In the genomic region with DNA sequence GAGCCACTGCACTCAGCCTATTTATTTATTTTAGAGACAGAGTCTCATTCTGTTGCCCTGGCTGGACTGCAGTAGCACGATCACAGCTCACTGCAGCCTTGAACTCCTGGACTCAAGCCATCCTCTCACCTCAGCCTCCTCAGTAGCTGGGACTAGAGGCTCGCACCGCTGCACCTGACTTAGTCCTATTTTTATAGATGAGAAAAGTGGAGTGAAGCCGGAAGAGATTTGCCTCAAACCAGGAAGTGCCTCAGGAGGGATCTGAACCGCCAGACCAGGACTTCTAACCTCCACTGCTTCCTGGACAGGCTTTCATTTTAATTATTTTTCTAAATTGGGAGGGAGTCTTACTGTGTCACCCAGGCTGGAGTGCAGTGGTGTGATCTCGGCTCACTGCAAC, we compare ENCODE assay signal across 10 cellular contexts. TPM values are rescaled to one million over a fixed set of nuclear protein-coding genes. Genes with fewer than 3 reads are reported as not detected.
A peak's percentile ranks its signal among the peaks of the same experiment; 100 is the strongest.
DNase-seq lines count a peak whose midpoint lies in the region; ATAC-seq, FAIRE-seq and TF ChIP-seq lines count a peak whose summit lies in the region.
"Had no signal": no experiment of that assay in that cellular context is flagged by ENCODE, and none has a peak within 500 bp of the region (broad histone marks: within the 10 kb centered on the region; RNA-seq: fewer than 3 reads in every experiment).

No MANE protein-coding gene starts in this region.

- SMC1A ChIA-PET in GM12878 (lab: Charles Lee; ENCODE audit: uncharacterized antibody, unreplicated experiment) = interaction anchor here (1.0 to 12.4 kb wide), 9 partner anchors 9 to 65 kb away, joined by 3 to 285 read pairs (median 4); partner anchors contain the start of genes CLIP2 and LAT2

- BruUV-seq in GM12878 (replicated peaks; lab: Mats Ljungman, UMichigan) = no TSS peak

- H3K4me3 Mint-ChIP-seq in HFFc6 = no peak overlapping the region
- no peak overlapping the region for H3K4me3 Mint-ChIP-seq in CD4-positive, alpha-beta T cell
- H3K4me3 Mint-ChIP-seq: activated naive CD4-positive, alpha-beta T cell treated with anti-CD3 and anti-CD28 coated beads for 36 hours had no signal

- H3K9ac ChIP-seq in GM12878 (ENCODE audit: control insufficient read depth, insufficient read depth, low read length) (peak overlapping the region; percentile 64), muscle layer of colon (ENCODE audit: low read length) (no peak overlapping the region)

- WGBS in GM12878 (ENCODE audit: insufficient coverage, insufficient replicate concordance, low lambda C conversion rate, missing lambda C conversion rate) = 1% methylated on average over 6 of the region's 6 CpGs
- WGBS in pancreas, 2 donors = 73 to 78% methylated on average over 6 of the region's 6 CpGs

- intact Hi-C loops in GM12878 (cut with micrococcal nuclease; ENCODE audit: unreplicated experiment) = loop anchor here (1.0 to 5.0 kb wide), 5 partner anchors 13 to 55 kb away; partner anchors contain the start of genes CLIP2 and RFC2
- intact Hi-C loops in pancreas (cut with DNase I) = no loop called here
- intact Hi-C loops in CD4-positive, alpha-beta T cell (cut with DNase I, micrococcal nuclease) = loop anchor here in 1 of 2 experiments (10.0 kb wide), 1 partner anchor 67 kb away; no protein-coding TSS in a partner anchor

- TF ChIP-seq POLR2A in GM12878 (IDR thresholded peaks at IDR 0.05; ENCODE audit: low read depth, low read length) = no peak

- H3K4me1 Mint-ChIP-seq in HFFc6 (ENCODE audit: low read depth) = peaks cover 30% of the 10 kb centered on the region
- peaks cover 8% of the 10 kb centered on the region for H3K4me1 Mint-ChIP-seq in CD4-positive, alpha-beta T cell (ENCODE audit: low read depth)

- H3K79me2 ChIP-seq in GM12878 (ENCODE audit: control insufficient read depth, insufficient read depth, low read length) = no peaks in the 10 kb centered on the region

- H3K27me3 ChIP-seq in GM12878 (replicated peaks in 1 of 2; ENCODE audit: control insufficient read depth in 2 of 2, insufficient read depth in 2 of 2, low read length in 1 of 2) (no peaks in the 10 kb centered on the region), muscle layer of colon (ENCODE audit: control insufficient read depth in 1 of 2, insufficient read depth in 2 of 2, low read length in 2 of 2) (no peaks in the 10 kb centered on the region), pancreas (no peaks in the 10 kb centered on the region)
- no peaks in the 10 kb centered on the region for H3K27me3 ChIP-seq in CD4-positive, alpha-beta T cell (ENCODE audit: control insufficient read depth, insufficient read depth, low read length)

- no peak for FAIRE-seq in GM12878 (lab: Jason Lieb, UNC)
- no peak for FAIRE-seq in pancreas (lab: Jason Lieb, UNC)

- POLR2A ChIA-PET in GM12878 (lab: Charles Lee) = interaction anchor here (1.3 to 8.3 kb wide), 6 partner anchors 15 to 61 kb away, joined by 3 to 171 read pairs (median 10); partner anchors contain the start of genes CLIP2 and LAT2
- POLR2A ChIA-PET in CD4-positive, alpha-beta T cell (lab: Charles Lee) = no interaction called here

- peaks cover 3% of the 10 kb centered on the region; the same call in 1 of the 2 replicates for H3K27me3 Mint-ChIP-seq in HFFc6 (ENCODE audit: insufficient read depth)
- H3K27me3 Mint-ChIP-seq in CD4-positive, alpha-beta T cell = peaks cover 9% of the 10 kb centered on the region

- H3K27ac ChIP-seq in 22Rv1 = peak overlapping the region; percentile 22; the same call in 1 of the 2 replicates
- peak overlapping the region; percentile 98 for H3K27ac ChIP-seq in GM12878 (ENCODE audit: control insufficient read depth, insufficient read depth)
- H3K27ac ChIP-seq in muscle layer of colon (ENCODE audit: low read depth, low read length) = peak overlapping the region; percentile 24
- peak overlapping the region in 2 of 4 donors; percentile 57 to 62 for H3K27ac ChIP-seq in pancreas
- H3K27ac ChIP-seq in CD4-positive, alpha-beta T cell (ENCODE audit: low read depth, low read length) = no peak overlapping the region

- H3K9me3 Mint-ChIP-seq in HFFc6 = no peaks in the 10 kb centered on the region
- no peaks in the 10 kb centered on the region for H3K9me3 Mint-ChIP-seq in CD4-positive, alpha-beta T cell
- H3K9me3 Mint-ChIP-seq: activated naive CD4-positive, alpha-beta T cell treated with anti-CD3 and anti-CD28 coated beads for 36 hours had no signal

- H3K4me2 ChIP-seq in GM12878 (ENCODE audit: control insufficient read depth, insufficient read depth) = peak overlapping the region; percentile 98

- in situ Hi-C loops in GM12878 (cut with MboI) = no loop called here

- CTCF ChIA-PET in GM12878 (lab: Yijun Ruan, JAX) = interaction anchor here (1.4 to 6.0 kb wide), 5 partner anchors 14 to 65 kb away, joined by 5 to 64 read pairs (median 10); partner anchors contain the start of gene LAT2
- CTCF ChIA-PET in CD4-positive, alpha-beta T cell (lab: Charles Lee) = no interaction called here

- H3K9me3 ChIP-seq in GM12878 (replicated peaks; ENCODE audit: control insufficient read depth, insufficient read depth, low read length) (no peaks in the 10 kb centered on the region), muscle layer of colon (ENCODE audit: low read length) (no peaks in the 10 kb centered on the region), pancreas (no peaks in the 10 kb centered on the region)
- no peaks in the 10 kb centered on the region for H3K9me3 ChIP-seq in CD4-positive, alpha-beta T cell (ENCODE audit: control insufficient read depth, low read length)

- H3K27ac Mint-ChIP-seq in HFFc6 = peak overlapping the region; percentile 99
- no peak overlapping the region for H3K27ac Mint-ChIP-seq in CD4-positive, alpha-beta T cell
- H3K27ac Mint-ChIP-seq: activated naive CD4-positive, alpha-beta T cell treated with anti-CD3 and anti-CD28 coated beads for 36 hours had no signal

- no peaks in the 10 kb centered on the region for H3K36me3 Mint-ChIP-seq in HFFc6 (ENCODE audit: low read depth)
- H3K36me3 Mint-ChIP-seq in CD4-positive, alpha-beta T cell (ENCODE audit: low read depth) = no peaks in the 10 kb centered on the region

- peak; percentile 7 for ATAC-seq in GM12878
- no peak for ATAC-seq in pancreas
- ATAC-seq in GM21360 (IDR thresholded peaks at IDR 0.05; ENCODE audit: unreplicated experiment) = no peak
- ATAC-seq in CD4-positive, alpha-beta T cell (ENCODE audit: poor library complexity) = no peak

- TF ChIP-seq EP300 in GM12878 (IDR thresholded peaks at IDR 0.05; ENCODE audit: borderline replicate concordance in 1 of 2, control insufficient read depth in 1 of 2, low read depth in 2 of 2, low read length in 2 of 2) = no peak

- RAD21 ChIA-PET in GM12878 (lab: Charles Lee; ENCODE audit: unreplicated experiment) = interaction anchor here (0.9 to 10.0 kb wide), 2 partner anchors 16 to 61 kb away, joined by 3 to 169 read pairs; partner anchors contain the start of gene CLIP2

- DNase-seq in HFFc6 (no peak), GM12878 (ENCODE audit: low read depth, low spot score) (no peak), pancreas (no peak), cerebellar cortex (ENCODE audit: low spot score) (no peak)
- no peak for DNase-seq in CD4-positive, alpha-beta T cell
- DNase-seq: activated naive CD4-positive, alpha-beta T cell treated with anti-CD3 and anti-CD28 coated beads for 36 hours; DMS153 had no signal

- H3K36me3 ChIP-seq in GM12878 (ENCODE audit: control insufficient read depth in 2 of 2, insufficient read depth in 2 of 2, low read length in 1 of 2) = no peaks in the 10 kb centered on the region
- no peaks in the 10 kb centered on the region for H3K36me3 ChIP-seq in muscle layer of colon (ENCODE audit: insufficient read depth, low read length)
- no peaks in the 10 kb centered on the region for H3K36me3 ChIP-seq in pancreas

- TF ChIP-seq RAD21 in GM12878 (IDR thresholded peaks at IDR 0.05; ENCODE audit: insufficient read depth, low read depth, low read length) = no peak

- no peak for TF ChIP-seq CTCF in 22Rv1 (IDR thresholded peaks at IDR 0.05)
- TF ChIP-seq CTCF in HFFc6 (IDR thresholded peaks at IDR 0.05) = no peak
- TF ChIP-seq CTCF in GM12878 (IDR thresholded peaks at IDR 0.05 in 2 of 3, conservative IDR thresholded peaks at IDR 0.05 in 1 of 3; ENCODE audit: control insufficient read depth in 2 of 3, extremely low read depth in 1 of 3, insufficient read depth in 1 of 3, low read depth in 3 of 3, low read length in 3 of 3) = no peak
- TF ChIP-seq CTCF in pancreas (IDR thresholded peaks at IDR 0.05) = no peak
- no peak for TF ChIP-seq CTCF in CD4-positive, alpha-beta T cell (IDR thresholded peaks at IDR 0.05)

- H3K4me1 ChIP-seq in GM12878 (ENCODE audit: control insufficient read depth, insufficient read depth, low read length) (peaks cover 68% of the 10 kb centered on the region), muscle layer of colon (ENCODE audit: insufficient read depth, low read length) (no peaks in the 10 kb centered on the region), pancreas (no peaks in the 10 kb centered on the region)

- H4K20me1 ChIP-seq in GM12878 (ENCODE audit: control insufficient read depth, insufficient read depth) = no peaks in the 10 kb centered on the region

- H3K4me3 ChIP-seq in GM12878 (peak overlapping the region; percentile 19; the same call in 1 of the 2 replicates), muscle layer of colon (ENCODE audit: low read depth in 1 of 2, low read length in 2 of 2) (no peak overlapping the region), pancreas (no peak overlapping the region)

- H2AFZ ChIP-seq in GM12878 (ENCODE audit: control insufficient read depth, low read depth, low read length) = peak overlapping the region; percentile 37; the same call in 1 of the 2 replicates

RNA-seq across cellular contexts. Expression of gene CLIP2, which starts 17.5 kb away (rescaled TPM):
- total RNA-seq in HFFc6 (2021; fragmentation: NEBNext Ultra II Directional; extraction: Animal tissue kit (Norgen Biotek cat#: 25700)) = 10 to 100 TPM; 27.9 to 37.5 (median 34.5) TPM
- total RNA-seq in GM12878 (2013; cell fraction: nucleolus; rRNA removed) = 143 and 165 TPM in 2 replicates
- total RNA-seq in GM12878 (2014; rRNA removed) (22.0 and 26.3 TPM in 2 replicates), GM12878 (2014; rRNA removed; fragmentation: Illumina TruSeq; extraction: Trizol) (26.9 and 27.4 TPM in 2 replicates), GM12878 (2021) (52.9 and 56.3 TPM in 2 replicates), pancreas (10 to 100 TPM; 14.7 to 29.8 (median 20.8) TPM)
- polyA plus RNA-seq in GM12878 (2011; ENCODE audit: low read depth) = 9.8 TPM
- polyA plus RNA-seq in GM12878 (2011; rRNA removed) (6.1 and 10.4 TPM in 2 replicates), GM12878 (2014; fragmentation: Illumina TruSeq; extraction: Trizol) (5.0 and 23.2 TPM in 2 replicates), GM12878 (2014; fragmentation: Nextera tagmentation; extraction: Ambion mirVana) (under 1 TPM; 0.26 to 0.82 TPM), GM12878 (2014; rRNA removed) (23.3 and 28.8 TPM in 2 replicates), GM12878 (2016; fragmentation: Nextera tagmentation; extraction: Ambion mirVana) (10 to 100 TPM; 14.8 to 18.9 TPM), pancreas (10 to 100 TPM in 1 of 2 donors, 1 to 10 TPM in 1; 8.5 to 30.6 TPM)
- 14.3 and 15.7 TPM in 2 replicates for polyA plus RNA-seq in GM12878 (2011; cell fraction: cytosol; rRNA removed)
- polyA plus RNA-seq in GM12878 (2011; cell fraction: nucleus; rRNA removed) = 17.4 and 26.9 TPM in 2 replicates
- 29.2 and 33.1 TPM in 2 replicates for polyA plus RNA-seq in GM12878 (2012)
- 15.9 and 30.9 TPM in 2 replicates for polyA minus RNA-seq in GM12878 (2011; rRNA and poly(A)+ RNA removed)
- polyA minus RNA-seq in GM12878 (2011; cell fraction: cytosol; rRNA and poly(A)+ RNA removed) = 18.5 and 19.4 TPM in 2 replicates
- polyA minus RNA-seq in GM12878 (2011; cell fraction: nucleus; rRNA and poly(A)+ RNA removed) = 16.9 and 27.1 TPM in 2 replicates
- total RNA-seq in CD4-positive, alpha-beta T cell = 1 to 10 TPM; 2.4 to 2.7 TPM

RNA-seq across cellular contexts. Expression of gene RFC2, which starts 17.5 kb away (rescaled TPM):
- 10 to 100 TPM; 16.8 to 37.7 (median 34.0) TPM for total RNA-seq in HFFc6 (2021; fragmentation: NEBNext Ultra II Directional; extraction: Animal tissue kit (Norgen Biotek cat#: 25700))
- 17.6 and 17.8 TPM in 2 replicates for total RNA-seq in GM12878 (2013; cell fraction: nucleolus; rRNA removed)
- total RNA-seq in GM12878 (2014; rRNA removed) = 95.3 and 95.8 TPM in 2 replicates
- total RNA-seq in GM12878 (2014; rRNA removed; fragmentation: Illumina TruSeq; extraction: Trizol) = 87.5 and 91.9 TPM in 2 replicates
- 73.3 and 73.5 TPM in 2 replicates for total RNA-seq in GM12878 (2021)
- 29.8 TPM for polyA plus RNA-seq in GM12878 (2011; ENCODE audit: low read depth)
- 47.0 and 69.3 TPM in 2 replicates for polyA plus RNA-seq in GM12878 (2011; rRNA removed)
- polyA plus RNA-seq in GM12878 (2011; cell fraction: cytosol; rRNA removed) = 67.8 and 85.5 TPM in 2 replicates
- polyA plus RNA-seq in GM12878 (2011; cell fraction: nucleus; rRNA removed) = 18.8 and 27.6 TPM in 2 replicates
- polyA plus RNA-seq in GM12878 (2012) = 37.5 and 41.6 TPM in 2 replicates
- 108 and 121 TPM in 2 replicates for polyA plus RNA-seq in GM12878 (2014; fragmentation: Illumina TruSeq; extraction: Trizol)
- 10 to 100 TPM; 25.8 to 45.2 TPM for polyA plus RNA-seq in GM12878 (2014; fragmentation: Nextera tagmentation; extraction: Ambion mirVana)
- polyA plus RNA-seq in GM12878 (2014; rRNA removed) = 89.9 and 92.7 TPM in 2 replicates
- 100 to 1,000 TPM; 135 to 145 TPM for polyA plus RNA-seq in GM12878 (2016; fragmentation: Nextera tagmentation; extraction: Ambion mirVana)
- 85.6 and 92.8 TPM in 2 replicates for polyA minus RNA-seq in GM12878 (2011; rRNA and poly(A)+ RNA removed)
- 34.7 and 43.0 TPM in 2 replicates for polyA minus RNA-seq in GM12878 (2011; cell fraction: cytosol; rRNA and poly(A)+ RNA removed)
- polyA minus RNA-seq in GM12878 (2011; cell fraction: nucleus; rRNA and poly(A)+ RNA removed) = 12.7 and 23.5 TPM in 2 replicates
- 10 to 100 TPM in 1 of 6 donors, 1 to 10 TPM in 5; 8.8 to 10.4 (median 9.3) TPM for total RNA-seq in pancreas
- 10 to 100 TPM in 1 of 2 donors, 1 to 10 TPM in 1; 8.1 to 11.4 TPM for polyA plus RNA-seq in pancreas
- total RNA-seq in CD4-positive, alpha-beta T cell = 1 to 10 TPM; 8.5 to 9.6 TPM

Comparison
In these comparisons a context has a peak if more than half of its experiments do, and no peak if none do; other contexts are left out.
1. RNA of gene CLIP2, which starts 17.5 kb away (total RNA-seq): 27.9 to 37.5 TPM in HFFc6, 22.0 to 165 TPM in GM12878 and 14.7 to 29.8 TPM in pancreas; 2.4 to 2.7 TPM in CD4-positive, alpha-beta T cell; every median in the first group is over 4 times any median in the second.